In genomic region chr16:29943846-29944669, GRCh38 we compare ENCODE assay signal across 1 cellular context.
TF ChIP-seq lines count a peak whose summit lies in the region.

No MANE protein-coding gene starts in this region.

TF ChIP-seq in HepG2, 621 proteins besides CTCF, POLR2A, EP300 and RAD21 (continued from another document and continues in another):
- TF ChIP-seq ZNF784 (CRISPR knock-in tag; IDR thresholded peaks at IDR 0.05; ENCODE audit: borderline replicate concordance) (0 out of 2 replicates have a peak, but pooled peaks have one; percentile 24), RARG (CRISPR knock-in tag; IDR thresholded peaks at IDR 0.05; ENCODE audit: low read depth) (no peak), CHD4 (IDR thresholded peaks at IDR 0.05; ENCODE audit: borderline replicate concordance, low read length) (peak; percentile 90; the same call in 1 of the 2 replicates), AGO1 (IDR thresholded peaks at IDR 0.05; ENCODE audit: low read depth, low read length, poor library complexity, severe bottlenecking) (no peak), ZNF766 (CRISPR knock-in tag; IDR thresholded peaks at IDR 0.05; ENCODE audit: borderline replicate concordance) (peak; percentile 98), SP1 (IDR thresholded peaks at IDR 0.05) (no peak), SP1 (CRISPR knock-in tag; IDR thresholded peaks at IDR 0.05) (peak; percentile 25; the same call in 1 of the 2 replicates), JUNB (CRISPR knock-in tag; IDR thresholded peaks at IDR 0.05; ENCODE audit: borderline replicate concordance) (peak; percentile 60; the same call in 1 of the 2 replicates), ATF3 (CRISPR knock-in tag; IDR thresholded peaks at IDR 0.05) (peak; percentile 70), RFX3 (CRISPR knock-in tag; IDR thresholded peaks at IDR 0.05) (0 out of 2 replicates have a peak, but pooled peaks have one; percentile 23), ZNF644 (CRISPR knock-in tag; IDR thresholded peaks at IDR 0.05; ENCODE audit: low read depth) (no peak), ZNF816 (CRISPR knock-in tag; IDR thresholded peaks at IDR 0.05; ENCODE audit: borderline replicate concordance) (no peak), KAT8 (CRISPR knock-in tag; IDR thresholded peaks at IDR 0.05) (no peak), ELK4 (CRISPR knock-in tag; IDR thresholded peaks at IDR 0.05; ENCODE audit: borderline replicate concordance) (no peak), THAP7 (CRISPR knock-in tag; IDR thresholded peaks at IDR 0.05) (0 out of 2 replicates have a peak, but pooled peaks have one; percentile 40), TBX2 (CRISPR knock-in tag; IDR thresholded peaks at IDR 0.05; ENCODE audit: borderline replicate concordance) (peak; percentile 73; the same call in 1 of the 2 replicates), FOXA3 (CRISPR knock-in tag; IDR thresholded peaks at IDR 0.05) (peak; percentile 52; the same call in 1 of the 2 replicates), ZNF83 (CRISPR knock-in tag; IDR thresholded peaks at IDR 0.05; ENCODE audit: borderline replicate concordance) (no peak), ETV6 (CRISPR knock-in tag; conservative IDR thresholded peaks at IDR 0.05) (no peak), RBFOX2 (IDR thresholded peaks at IDR 0.05; ENCODE audit: low read depth, low read length) (0 out of 2 replicates have a peak, but pooled peaks have one; percentile 25), ZNF292 (CRISPR knock-in tag; IDR thresholded peaks at IDR 0.05; ENCODE audit: borderline replicate concordance, low read depth) (peak; percentile 15; the same call in 1 of the 2 replicates), PHF21A (CRISPR knock-in tag; IDR thresholded peaks at IDR 0.05) (peak; percentile 66), IRX3 (CRISPR knock-in tag; IDR thresholded peaks at IDR 0.05; ENCODE audit: borderline replicate concordance, low read depth) (no peak), ZNF619 (CRISPR knock-in tag; IDR thresholded peaks at IDR 0.05) (peak; percentile 63; the same call in 1 of the 2 replicates), RFX5 (IDR thresholded peaks at IDR 0.05; ENCODE audit: low read depth, low read length) (peak; percentile 21; the same call in 1 of the 2 replicates), RERE (CRISPR knock-in tag; IDR thresholded peaks at IDR 0.05; ENCODE audit: low read depth) (no peak), ZNF674 (CRISPR knock-in tag; IDR thresholded peaks at IDR 0.05; ENCODE audit: low read depth) (no peak), HOXA3 (CRISPR knock-in tag; IDR thresholded peaks at IDR 0.05) (peak; percentile 47; the same call in 1 of the 2 replicates), FOSL1 (CRISPR knock-in tag; IDR thresholded peaks at IDR 0.05; ENCODE audit: borderline replicate concordance) (peak; percentile 69; the same call in 1 of the 2 replicates), ELF3 (CRISPR knock-in tag; IDR thresholded peaks at IDR 0.05) (peak; percentile 37; the same call in 1 of the 2 replicates), NFIC (IDR thresholded peaks at IDR 0.05; ENCODE audit: low read length) (no peak), ZBTB25 (CRISPR knock-in tag; IDR thresholded peaks at IDR 0.05) (no peak), ARID5B (CRISPR knock-in tag; IDR thresholded peaks at IDR 0.05) (peak; percentile 34), ZNF501 (CRISPR knock-in tag; IDR thresholded peaks at IDR 0.05) (peak; percentile 81), EED (CRISPR knock-in tag; IDR thresholded peaks at IDR 0.05) (peak; percentile 77; the same call in 1 of the 2 replicates), MIXL1 (CRISPR knock-in tag; IDR thresholded peaks at IDR 0.05) (0 out of 2 replicates have a peak, but pooled peaks have one; percentile 41), HOMEZ (CRISPR knock-in tag; IDR thresholded peaks at IDR 0.05; ENCODE audit: low read depth) (peak; percentile 39; the same call in 1 of the 2 replicates), MAFF (IDR thresholded peaks at IDR 0.05; ENCODE audit: low read depth, low read length) (peak; percentile 26), ZFY (CRISPR knock-in tag; IDR thresholded peaks at IDR 0.05) (peak; percentile 62; the same call in 1 of the 2 replicates), ZFX (CRISPR knock-in tag; IDR thresholded peaks at IDR 0.05; ENCODE audit: low read depth) (peak; percentile 54), ZMYM3 (CRISPR knock-in tag; IDR thresholded peaks at IDR 0.05) (peak; percentile 85), MED1 (CRISPR knock-in tag; IDR thresholded peaks at IDR 0.05) (0 out of 2 replicates have a peak, but pooled peaks have one; percentile 34), AFF4 (CRISPR knock-in tag; IDR thresholded peaks at IDR 0.05) (no peak), GLI4 (CRISPR knock-in tag; IDR thresholded peaks at IDR 0.05; ENCODE audit: borderline replicate concordance) (peak; percentile 6; the same call in 1 of the 2 replicates), ZNF441 (CRISPR knock-in tag; IDR thresholded peaks at IDR 0.05; ENCODE audit: borderline replicate concordance) (no peak)
